12 cellular contexts compared by ENCODE assay signal in genomic region chr2:149422337-149422990, GRCh38.
A peak's percentile ranks its signal among the peaks of the same experiment; 100 is the strongest.
DNase-seq lines count a peak whose midpoint lies in the region; ATAC-seq and TF ChIP-seq lines count a peak whose summit lies in the region.
"Had no signal": no experiment of that assay in that cellular context is flagged by ENCODE, and none has a peak within 500 bp of the region (broad histone marks: within the 10 kb centered on the region; RNA-seq: fewer than 3 reads in every experiment).

No MANE protein-coding gene starts in this region.

- H3K36me3 ChIP-seq in brain microvascular endothelial cell (replicated peaks) (no peaks in the 10 kb centered on the region), left lung (no peaks in the 10 kb centered on the region), sigmoid colon (no peaks in the 10 kb centered on the region), spleen (no peaks in the 10 kb centered on the region)
- H3K36me3 ChIP-seq: ovary had no signal

- TF ChIP-seq POLR2A in sigmoid colon (IDR thresholded peaks at IDR 0.05) (no peak), spleen (IDR thresholded peaks at IDR 0.05) (no peak)

- 79 to 80% methylated on average over 2 of the region's 2 CpGs for WGBS in sigmoid colon, 2 donors
- 74 to 76% (median 75%) methylated on average over 2 of the region's 2 CpGs for WGBS in spleen, 5 donors

- H3K4me3 ChIP-seq in AG10803 (ENCODE audit: low read length), result no peak overlapping the region
- no peak overlapping the region for H3K4me3 ChIP-seq in brain microvascular endothelial cell (ENCODE audit: low read depth, low read length)
- H3K4me3 ChIP-seq in left lung, result no peak overlapping the region
- H3K4me3 ChIP-seq in sigmoid colon, result no peak overlapping the region
- no peak overlapping the region for H3K4me3 ChIP-seq in spleen
- H3K4me3 ChIP-seq: ovary had no signal

- H3K27me3 ChIP-seq in brain microvascular endothelial cell (replicated peaks) (no peaks in the 10 kb centered on the region), left lung (peaks cover 5 to 45% of the 10 kb centered on the region in 2 donors), sigmoid colon (no peaks in the 10 kb centered on the region), spleen (replicated peaks in 1 of 7) (peaks cover 0 to 11% (median 0%) of the 10 kb centered on the region in 7 donors)
- H3K27me3 ChIP-seq: ovary had no signal

- ATAC-seq in left lung (peak; percentile 53), GM18909 (IDR thresholded peaks at IDR 0.05; ENCODE audit: poor library complexity, unreplicated experiment) (no peak)
- ATAC-seq: activated CD4-positive, CD25-positive, alpha-beta regulatory T cell treated with anti-CD3 and anti-CD28 coated beads, Interleukin-2, amount 50 U/mL, for 24 hours had no signal

- intact Hi-C loops in left lung (cut with DNase I), result no loop called here
- intact Hi-C loops in sigmoid colon (cut with DNase I), result no loop called here
- intact Hi-C loops in spleen (cut with DNase I; ENCODE audit: low total_unique reads), result no loop called here

- DNase-seq in AG10803 (ENCODE audit: low read depth), result peak; percentile 76
- peak; percentile 10 for DNase-seq in brain microvascular endothelial cell
- DNase-seq in left lung, result no peak
- no peak for DNase-seq in NCI-H146 (lab: John Stamatoyannopoulos, UW)
- DNase-seq in sigmoid colon, result no peak
- no peak for DNase-seq in spleen
- DNase-seq: caudate nucleus, ovary, SHP77 had no signal

- in situ Hi-C loops in brain microvascular endothelial cell (cut with HindIII; ENCODE audit: low pct_ligation_motif_present, low sequenced_read_pairs), result no loop called here

- H3K27ac ChIP-seq in brain microvascular endothelial cell (no peak overlapping the region), left lung (no peak overlapping the region), sigmoid colon (no peak overlapping the region), spleen (no peak overlapping the region)
- H3K27ac ChIP-seq: ovary had no signal

- TF ChIP-seq EP300 in Ishikawa (IDR thresholded peaks at IDR 0.05; ENCODE audit: borderline replicate concordance), result peak; percentile 66; the same call in 1 of the 2 replicates
- no peak for TF ChIP-seq EP300 in sigmoid colon (IDR thresholded peaks at IDR 0.05)

- no peak for TF ChIP-seq CTCF in AG10803 (conservative IDR thresholded peaks at IDR 0.05; ENCODE audit: low read length)
- no peak for TF ChIP-seq CTCF in brain microvascular endothelial cell (IDR thresholded peaks at IDR 0.05; ENCODE audit: low read depth, low read length, missing control alignments)
- TF ChIP-seq CTCF in left lung (IDR thresholded peaks at IDR 0.05), result no peak
- TF ChIP-seq CTCF in sigmoid colon (IDR thresholded peaks at IDR 0.05), result no peak
- TF ChIP-seq CTCF in spleen (IDR thresholded peaks at IDR 0.05 in 8 of 11, conservative IDR thresholded peaks at IDR 0.05 in 3 of 11), result no peak

- H3K4me1 ChIP-seq in left lung (no peaks in the 10 kb centered on the region), sigmoid colon (peaks cover 0 to 7% (median 0%) of the 10 kb centered on the region in 4 donors), spleen (no peaks in the 10 kb centered on the region)

- no peaks in the 10 kb centered on the region for H3K9me3 ChIP-seq in left lung
- H3K9me3 ChIP-seq in sigmoid colon, result no peaks in the 10 kb centered on the region
- no peaks in the 10 kb centered on the region for H3K9me3 ChIP-seq in spleen
- H3K9me3 ChIP-seq: ovary had no signal

- TF ChIP-seq RAD21 in Ishikawa (IDR thresholded peaks at IDR 0.05; ENCODE audit: low read depth), result no peak

TF ChIP-seq in Ishikawa, 13 proteins besides CTCF, POLR2A, EP300 and RAD21:
- no peak for TF ChIP-seq NFIC (IDR thresholded peaks at IDR 0.05)
- no peak for TF ChIP-seq YY1 (IDR thresholded peaks at IDR 0.05; ENCODE audit: low read depth)
- no peak for TF ChIP-seq REST (IDR thresholded peaks at IDR 0.05; ENCODE audit: low read depth)
- no peak for TF ChIP-seq CREB1 (IDR thresholded peaks at IDR 0.05; ENCODE audit: low read depth)
- peak; percentile 60; the same call in 1 of the 2 replicates for TF ChIP-seq TCF12 (IDR thresholded peaks at IDR 0.05; ENCODE audit: low read depth)
- TF ChIP-seq, protein P1, sequence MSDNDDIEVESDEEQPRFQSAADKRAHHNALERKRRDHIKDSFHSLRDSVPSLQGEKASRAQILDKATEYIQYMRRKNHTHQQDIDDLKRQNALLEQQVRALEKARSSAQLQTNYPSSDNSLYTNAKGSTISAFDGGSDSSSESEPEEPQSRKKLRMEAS (IDR thresholded peaks at IDR 0.05), result no peak
- TF ChIP-seq FOXM1 (IDR thresholded peaks at IDR 0.05; ENCODE audit: borderline replicate concordance, low read depth), result peak; percentile 62; the same call in 1 of the 2 replicates
- TF ChIP-seq, protein P2, sequence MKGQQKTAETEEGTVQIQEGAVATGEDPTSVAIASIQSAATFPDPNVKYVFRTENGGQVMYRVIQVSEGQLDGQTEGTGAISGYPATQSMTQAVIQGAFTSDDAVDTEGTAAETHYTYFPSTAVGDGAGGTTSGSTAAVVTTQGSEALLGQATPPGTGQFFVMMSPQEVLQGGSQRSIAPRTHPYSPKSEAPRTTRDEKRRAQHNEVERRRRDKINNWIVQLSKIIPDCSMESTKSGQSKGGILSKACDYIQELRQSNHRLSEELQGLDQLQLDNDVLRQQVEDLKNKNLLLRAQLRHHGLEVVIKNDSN (IDR thresholded peaks at IDR 0.05), result no peak
- no peak for TF ChIP-seq EGR1 (IDR thresholded peaks at IDR 0.05)
- TF ChIP-seq CEBPB (IDR thresholded peaks at IDR 0.05), result peak; percentile 76
- peak; percentile 93 for TF ChIP-seq TEAD4 (IDR thresholded peaks at IDR 0.05)
- peak; percentile 36; the same call in 1 of the 2 replicates for TF ChIP-seq ZBTB7A (IDR thresholded peaks at IDR 0.05; ENCODE audit: low read depth)
- no peak for TF ChIP-seq TAF1 (IDR thresholded peaks at IDR 0.05; ENCODE audit: low read depth)

Comparison
In these comparisons a context has a peak if more than half of its experiments do, and no peak if none do; other contexts are left out.
1. DNase-seq: peak in AG10803 (single experiment) and brain microvascular endothelial cell (single experiment); none in left lung (0 of 2), NCI-H146 (single experiment), sigmoid colon (single experiment) and spleen (single experiment).